9 cellular contexts compared by ENCODE assay signal in genomic region chr10:93437946-93438795, GRCh38. TPM values are rescaled to one million over a fixed set of nuclear protein-coding genes. Genes with fewer than 3 reads are reported as not detected.
DNase-seq lines count a peak whose midpoint lies in the region; ATAC-seq and TF ChIP-seq lines count a peak whose summit lies in the region.
"Had no signal": no experiment of that assay in that cellular context is flagged by ENCODE, and none has a peak within 500 bp of the region (broad histone marks: within the 10 kb centered on the region; RNA-seq: fewer than 3 reads in every experiment).

No MANE protein-coding gene starts in this region.

- TF ChIP-seq POLR2A in thyroid gland (IDR thresholded peaks at IDR 0.05), result no peak

- DNase-seq in coronary artery (ENCODE audit: low spot score), result no peak
- DNase-seq in lower lobe of right lung, result no peak
- DNase-seq in thyroid gland, result no peak
- no peak for DNase-seq in NCI-H1092 (lab: John Stamatoyannopoulos, UW)
- no peak for DNase-seq in stimulated activated naive CD4-positive, alpha-beta T cell treated with Interleukin-2 at 50 U/mL for 16 hours (lab: John Stamatoyannopoulos, UW)
- DNase-seq: activated naive CD4-positive, alpha-beta T cell treated with anti-CD3 and anti-CD28 coated beads, Interleukin-2, amount 10 ng/mL, durations not matched to agents 7 days and 5 days had no signal

- TF ChIP-seq CTCF in coronary artery (IDR thresholded peaks at IDR 0.05) (no peak), lower lobe of right lung (IDR thresholded peaks at IDR 0.05) (no peak), thyroid gland (IDR thresholded peaks at IDR 0.05) (no peak)

- peak overlapping the region; percentile 86 for H3K27ac ChIP-seq in HUES64 (ENCODE audit: low read depth, low read length)
- peak overlapping the region; percentile 99 to 100 for H3K27ac ChIP-seq in coronary artery
- H3K27ac ChIP-seq in lower lobe of right lung, result peak overlapping the region; percentile 93
- peak overlapping the region; percentile 99 to 100 (median 100) for H3K27ac ChIP-seq in thyroid gland

- intact Hi-C loops in lower lobe of right lung (cut with DNase I), result no loop called here
- intact Hi-C loops in thyroid gland (cut with DNase I), result no loop called here

- H3K4me3 ChIP-seq in HUES64 (ENCODE audit: low read length), result peak overlapping the region; percentile 39
- H3K4me3 ChIP-seq in coronary artery, result peak overlapping the region; percentile 62
- no peak overlapping the region for H3K4me3 ChIP-seq in lower lobe of right lung
- no peak overlapping the region for H3K4me3 ChIP-seq in thyroid gland (replicated peaks in 1 of 3)

- no peaks in the 10 kb centered on the region for H3K9me3 ChIP-seq in HUES64 (ENCODE audit: insufficient read depth, low read depth, low read length)
- no peaks in the 10 kb centered on the region for H3K9me3 ChIP-seq in lower lobe of right lung
- H3K9me3 ChIP-seq in thyroid gland, result no peaks in the 10 kb centered on the region

- peak overlapping the region; percentile 74 for H3K9ac ChIP-seq in HUES64 (ENCODE audit: low read depth, low read length)

- ATAC-seq in lower lobe of right lung (no peak), HG03135 (IDR thresholded peaks at IDR 0.05; ENCODE audit: unreplicated experiment) (no peak), HG03097 (IDR thresholded peaks at IDR 0.05; ENCODE audit: low FRiP score, unreplicated experiment) (no peak)

- H3K27me3 ChIP-seq in HUES64 (ENCODE audit: insufficient read depth, low read length) (no peaks in the 10 kb centered on the region), lower lobe of right lung (ENCODE audit: low read depth) (no peaks in the 10 kb centered on the region), thyroid gland (no peaks in the 10 kb centered on the region)

- peaks cover 61% of the 10 kb centered on the region for H3K4me1 ChIP-seq in HUES64 (ENCODE audit: insufficient read depth, low read length)
- H3K4me1 ChIP-seq in lower lobe of right lung, result peaks cover 96% of the 10 kb centered on the region
- H3K4me1 ChIP-seq in thyroid gland, result peaks cover 70 to 88% of the 10 kb centered on the region in 2 donors

- H3K36me3 ChIP-seq in HUES64 (ENCODE audit: insufficient read depth, low read length) (no peaks in the 10 kb centered on the region), lower lobe of right lung (no peaks in the 10 kb centered on the region), thyroid gland (no peaks in the 10 kb centered on the region)

- 35% methylated on average over 25 of the region's 25 CpGs for WGBS in HUES64
- 67 to 68% methylated on average over 25 of the region's 25 CpGs for WGBS in thyroid gland, 2 donors

RNA-seq across cellular contexts. Expression of gene MYOF, which starts 44.0 kb away (rescaled TPM):
- polyA plus RNA-seq in HUES64 (2013, experiment 1 of 2), result 2.8 TPM
- polyA plus RNA-seq in HUES64 (2013, experiment 2 of 2), result 3.5 TPM
- total RNA-seq in lower lobe of right lung, result 127 TPM
- 100 to 1,000 TPM in 2 of 4 donors, 10 to 100 TPM in 2; 72.3 to 210 (median 118) TPM for total RNA-seq in thyroid gland

RNA-seq across cellular contexts. Expression of gene CEP55, which starts 58.2 kb away (rescaled TPM):
- 19.7 TPM for polyA plus RNA-seq in HUES64 (2013, experiment 1 of 2)
- 25.0 TPM for polyA plus RNA-seq in HUES64 (2013, experiment 2 of 2)
- total RNA-seq in lower lobe of right lung (1.4 TPM), thyroid gland (1 to 10 TPM in 2 of 4 donors, under 1 TPM in 1, not detected in 1; 0.11 to 2.1 (median 1.0) TPM)

Comparison
In these comparisons a context has a peak if more than half of its experiments do, and no peak if none do; other contexts are left out.
1. H3K4me3 ChIP-seq: peak in HUES64 (single experiment) and coronary artery (single experiment); none in lower lobe of right lung (single experiment) and thyroid gland (0 of 3).
2. Peak in every context shown above with its lines, with median percentiles within 50 percentile points of each other: H3K27ac ChIP-seq.